Comparison of ENCODE assay signal across 8 cellular contexts in the genomic region with DNA sequence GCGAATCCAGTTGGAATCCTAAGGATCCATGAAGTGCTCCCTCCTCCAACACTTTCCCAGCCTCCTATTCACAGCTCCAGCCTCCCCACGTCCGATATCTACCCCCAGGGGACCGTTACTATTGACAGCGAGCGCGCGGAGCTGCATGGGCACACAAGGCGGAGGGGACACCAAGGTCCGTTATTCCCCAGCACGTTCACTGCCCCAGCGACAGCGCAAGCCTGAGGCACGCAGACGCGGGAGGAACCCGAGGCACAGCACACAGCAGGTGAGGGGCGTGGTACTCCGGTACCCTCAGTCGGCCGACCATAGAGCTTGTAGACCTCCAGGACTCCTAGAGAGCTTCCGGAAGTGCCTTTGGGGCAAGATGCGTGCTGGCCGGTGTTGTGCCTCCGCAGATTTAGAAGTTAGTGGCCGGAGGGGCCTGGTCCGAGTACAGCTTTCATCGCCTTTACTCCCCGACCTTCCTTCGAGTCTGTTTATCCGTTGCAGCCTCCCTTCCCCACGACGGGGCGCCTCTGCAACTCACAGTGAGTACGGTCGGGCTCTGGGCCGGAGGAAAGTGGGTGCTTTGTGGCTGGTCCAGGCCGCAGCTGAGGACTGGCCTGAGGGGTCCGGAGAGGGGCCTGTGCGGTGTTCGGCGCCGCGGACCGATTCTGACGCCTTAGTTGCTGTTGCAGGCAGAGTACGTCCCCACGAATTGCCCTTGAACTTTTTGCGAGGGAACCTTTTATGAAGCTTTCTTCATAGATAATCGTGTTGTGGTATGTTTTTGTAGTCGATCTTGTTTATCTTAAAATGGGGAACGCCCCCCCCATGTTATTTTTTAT. TPM values are rescaled to one million over a fixed set of nuclear protein-coding genes. Genes with fewer than 3 reads are reported as not detected.
DNase-seq lines count a peak whose midpoint lies in the region; ATAC-seq and TF ChIP-seq lines count a peak whose summit lies in the region.

Gene ZKSCAN8 (plus strand): TSS at position 384 of the 830 bp plus-strand sequence. CDS start 6,525 bp downstream, outside the sequence.

- POLR2A ChIA-PET in OCI-LY7 (lab: Charles Lee): interaction anchor here (0.6 to 8.6 kb wide), 13 partner anchors 8 to 268 kb away, joined by 3 to 64 read pairs (median 7); partner anchors contain the start of genes ZKSCAN4 and ZSCAN16

- peaks cover 29% of the 10 kb centered on the region for H3K79me2 ChIP-seq in OCI-LY7 (ENCODE audit: insufficient read depth, low read depth, low read length)

- ATAC-seq in GM21529 (IDR thresholded peaks at IDR 0.05; ENCODE audit: unreplicated experiment): peak; percentile 72

- H3K4me2 ChIP-seq in OCI-LY7 (ENCODE audit: low read length): peak within 1 kb of the TSS; percentile 77

- peaks cover 7% of the 10 kb centered on the region for H3K36me3 Mint-ChIP-seq in IgD-negative memory B cell

- H3K9me3 Mint-ChIP-seq in IgD-negative memory B cell: no peaks in the 10 kb centered on the region

- H3K27me3 Mint-ChIP-seq in IgD-negative memory B cell: no peaks in the 10 kb centered on the region

- BruUV-seq in OCI-LY7 (replicated peaks; lab: Mats Ljungman, UMichigan): TSS peak; percentile 74

- H2AFZ ChIP-seq in OCI-LY7 (ENCODE audit: low read length): peak within 1 kb of the TSS; percentile 79

- H4K20me1 ChIP-seq in OCI-LY7 (ENCODE audit: insufficient read depth, low read length): peaks cover 4% of the 10 kb centered on the region; the same call in 1 of the 2 replicates

- intact Hi-C loops in OCI-LY7 (cut with micrococcal nuclease; ENCODE audit: unreplicated experiment): loop anchor here (1.0 to 10.0 kb wide), 7 partner anchors 17 to 1923 kb away; partner anchors contain the start of genes POLR1H, PPP1R11, ZKSCAN3 and ZKSCAN4

- peak within 1 kb of the TSS; percentile 51 for H3K27ac ChIP-seq in OCI-LY7 (ENCODE audit: low read depth, low read length, poor library complexity, severe bottlenecking)

- H3K36me3 ChIP-seq in OCI-LY7 (ENCODE audit: insufficient read depth, low read length): peaks cover 25% of the 10 kb centered on the region

- no peaks in the 10 kb centered on the region for H3K9me3 ChIP-seq in OCI-LY7 (ENCODE audit: low read length)

- CTCF ChIA-PET in OCI-LY7 (lab: Charles Lee; ENCODE audit: unreplicated experiment): interaction anchor here (0.6 to 0.8 kb wide), 3 partner anchors 111 to 535 kb away, joined by 3 to 7 read pairs (median 3); partner anchors contain the start of gene ZKSCAN4

- H3K4me3 Mint-ChIP-seq in IgD-negative memory B cell: peak within 1 kb of the TSS; percentile 95 to 100 (median 98)

- peaks cover 42% of the 10 kb centered on the region for H3K4me1 ChIP-seq in OCI-LY7 (ENCODE audit: insufficient read depth, low read length, poor library complexity, severe bottlenecking)

- DNase-seq in DMS 273 treated with DMSO at 0.1 percent for 48 hours (lab: John Stamatoyannopoulos, UW) (peak; percentile 80), OCI-LY7 (ENCODE audit: low spot score) (peak; percentile 96), activated T-cell treated with anti-CD3 and anti-CD28 coated beads for 1 hour (ENCODE audit: low read depth) (peak; percentile 58), epidermal melanocyte (ENCODE audit: insufficient read length, low spot score) (peak; percentile 62), midbrain (lab: John Stamatoyannopoulos, UW) (peak; percentile 85)
- peak; percentile 63 for DNase-seq in stimulated activated CD8-positive, alpha-beta memory T cell treated with anti-CD3 and anti-CD28 coated beads, Interleukin-4, amount 100 ng/mL, for 24 hours (ENCODE audit: low read depth)

- H3K27ac Mint-ChIP-seq in IgD-negative memory B cell: peak within 1 kb of the TSS; percentile 78 to 99 (median 96)

- no peaks in the 10 kb centered on the region for H3K9me2 ChIP-seq in OCI-LY7 (ENCODE audit: insufficient read depth, low read length)

- no peak for TF ChIP-seq CTCF in OCI-LY7 (conservative IDR thresholded peaks at IDR 0.05; ENCODE audit: low read length)

- peaks cover 39 to 52% (median 43%) of the 10 kb centered on the region in 3 donors for H3K4me1 Mint-ChIP-seq in IgD-negative memory B cell

- H3K4me3 ChIP-seq in OCI-LY7 (ENCODE audit: low read depth, low read length, poor library complexity, severe bottlenecking): peak within 1 kb of the TSS; percentile 89

RNA-seq across cellular contexts. Expression of gene ZKSCAN8, which starts in this region (rescaled TPM):
- 0.85 TPM for polyA plus RNA-seq in IgD-negative memory B cell
- 16.6 and 20.7 TPM in 2 replicates for total RNA-seq in OCI-LY7 (2014; rRNA removed; shearing (Covaris generic))
- total RNA-seq in OCI-LY7 (2022): 22.3 and 25.1 TPM in 2 replicates

Comparison
In these comparisons a context has a peak if more than half of its experiments do, and no peak if none do; other contexts are left out.
1. Peak in every context shown above with its lines: DNase-seq, ATAC-seq, H3K4me3 ChIP-seq and H3K27ac ChIP-seq.